Comparison of ENCODE assay signal across 8 cellular contexts in genomic region chr3:38651153-38651789, GRCh38. TPM values are rescaled to one million over a fixed set of nuclear protein-coding genes. Genes with fewer than 3 reads are reported as not detected.
A peak's percentile ranks its signal among the peaks of the same experiment; 100 is the strongest.
DNase-seq lines count a peak whose midpoint lies in the region; ATAC-seq and TF ChIP-seq lines count a peak whose summit lies in the region.

No MANE protein-coding gene starts in this region.

- H3K4me3 Mint-ChIP-seq in osteocyte (ENCODE audit: unreplicated experiment), result no peak overlapping the region

- no peaks in the 10 kb centered on the region for H3K9me3 Mint-ChIP-seq in osteocyte (ENCODE audit: unreplicated experiment)

- peaks cover 2% of the 10 kb centered on the region for H3K4me1 Mint-ChIP-seq in osteocyte (ENCODE audit: unreplicated experiment)

- H3K27me3 ChIP-seq in PC-9 (ENCODE audit: insufficient read depth, low read depth), result no peaks in the 10 kb centered on the region; the same call in 1 of the 2 replicates
- peaks cover 0 to 19% (median 7%) of the 10 kb centered on the region in 4 donors for H3K27me3 ChIP-seq in upper lobe of left lung

- BruUV-seq in PC-9 (replicated peaks; lab: Mats Ljungman, UMichigan), result no TSS peak

- H3K27ac ChIP-seq in PC-9, result no peak overlapping the region
- no peak overlapping the region for H3K27ac ChIP-seq in upper lobe of left lung

- H3K79me2 ChIP-seq in PC-9 (ENCODE audit: low read depth), result no peaks in the 10 kb centered on the region

- H3K4me1 ChIP-seq in PC-9 (replicated peaks; ENCODE audit: insufficient read depth) (no peaks in the 10 kb centered on the region), upper lobe of left lung (peaks cover 13 to 24% (median 17%) of the 10 kb centered on the region in 4 donors)

- H3K36me3 ChIP-seq in PC-9 (ENCODE audit: low read depth) (no peaks in the 10 kb centered on the region), upper lobe of left lung (no peaks in the 10 kb centered on the region)

- no peaks in the 10 kb centered on the region for H3K36me3 Mint-ChIP-seq in osteocyte (ENCODE audit: unreplicated experiment)

- no peak overlapping the region for H2AFZ ChIP-seq in PC-9

- POLR2A ChIA-PET in PC-9 (lab: Charles Lee; ENCODE audit: unreplicated experiment), result interaction anchor here (0.6 kb wide), 1 partner anchor 1707 kb away, joined by 4 read pairs; the partner anchor contains the start of gene TRANK1

- no peaks in the 10 kb centered on the region for H3F3A ChIP-seq in PC-9 (ENCODE audit: insufficient read depth, low read depth)

- peaks cover 27% of the 10 kb centered on the region for H3K27me3 Mint-ChIP-seq in osteocyte (ENCODE audit: unreplicated experiment)

- no peak overlapping the region for H3K4me2 ChIP-seq in PC-9

- CTCF ChIA-PET in PC-9 (lab: Charles Lee), result interaction anchor here (0.6 to 0.7 kb wide), 2 partner anchors 83 to 130 kb away, joined by 3 read pairs; no protein-coding TSS in a partner anchor

- no peak for TF ChIP-seq EP300 in upper lobe of left lung (IDR thresholded peaks at IDR 0.05)

- no peaks in the 10 kb centered on the region for H4K20me1 ChIP-seq in PC-9 (ENCODE audit: insufficient read depth)

- intact Hi-C loops in PC-9 (cut with micrococcal nuclease; ENCODE audit: unreplicated experiment), result loop anchor here (1.0 to 10.0 kb wide), 2 partner anchors 130 to 634 kb away; partner anchors contain the start of gene CX3CR1

- no peak for TF ChIP-seq POLR2A in upper lobe of left lung (IDR thresholded peaks at IDR 0.05)

- ATAC-seq in GM19035 (IDR thresholded peaks at IDR 0.05; ENCODE audit: unreplicated experiment), result peak; percentile 57
- peak; percentile 80 to 81 for ATAC-seq in upper lobe of left lung (ENCODE audit: low FRiP score in 2 of 2)

- H3K4me3 ChIP-seq in PC-9, result no peak overlapping the region
- H3K4me3 ChIP-seq in upper lobe of left lung, result no peak overlapping the region

- WGBS in upper lobe of left lung, 2 donors, result 11 to 14% methylated on average over 16 to 19 of the region's 19 CpGs

- no peak overlapping the region for H3K27ac Mint-ChIP-seq in osteocyte (ENCODE audit: unreplicated experiment)

- H3K9me2 ChIP-seq in PC-9 (ENCODE audit: insufficient read depth), result no peaks in the 10 kb centered on the region

- TF ChIP-seq CTCF in PC-9 (conservative IDR thresholded peaks at IDR 0.05), result peak; percentile 83
- peak; percentile 83 for TF ChIP-seq CTCF in osteocyte (IDR thresholded peaks at IDR 0.05)
- TF ChIP-seq CTCF in upper lobe of left lung (IDR thresholded peaks at IDR 0.05), result peak; percentile 85 to 96 (median 89)

- H3K9me3 ChIP-seq in PC-9 (ENCODE audit: insufficient read depth, low read depth), result no peaks in the 10 kb centered on the region
- H3K9me3 ChIP-seq in upper lobe of left lung, result no peaks in the 10 kb centered on the region

- peak; percentile 72 for DNase-seq in Ammon's horn (ENCODE audit: low spot score)
- DNase-seq in HK-2 (ENCODE audit: unreplicated experiment), result peak; percentile 66
- peak in 1 of 2 experiments; percentile 50 for DNase-seq in PC-9
- peak; percentile 39 to 47 for DNase-seq in activated T-helper 1 cell treated with anti-CD3 and anti-CD28 coated beads, Interleukin-2, amount 50 U/mL, for 16 hours (ENCODE audit: low read depth in 1 of 2, low spot score in 1 of 2)
- peak; percentile 42 for DNase-seq in globus pallidus (ENCODE audit: low spot score)
- no peak for DNase-seq in osteocyte (ENCODE audit: extremely low spot score, unreplicated experiment)
- peak; percentile 29 to 73 for DNase-seq in upper lobe of left lung

RNA-seq across cellular contexts. Expression of gene SCN5A, which starts 1.8 kb away (rescaled TPM):
- total RNA-seq in PC-9 (2021) (3.0 and 4.7 TPM in 2 replicates), osteocyte (not detected in 2 replicates), upper lobe of left lung (under 1 TPM in 5 of 6 donors, not detected in 1; under 0.01 to 0.30 (median 0.10) TPM)
